ENCODE assay signal across 1 cellular context in genomic region chr20:50146732-50147662, GRCh38.
A peak's percentile ranks its signal among the peaks of the same experiment; 100 is the strongest.
TF ChIP-seq lines count a peak whose summit lies in the region.

No MANE protein-coding gene starts in this region.

TF ChIP-seq in K562, 482 proteins besides CTCF, POLR2A, EP300 and RAD21 (continued from another document and continues in another):
- TF ChIP-seq ZNF592 (IDR thresholded peaks at IDR 0.05), result peak; percentile 93
- peak; percentile 79; the same call in 1 of the 2 replicates for TF ChIP-seq CUX1 (CRISPR knock-in tag; IDR thresholded peaks at IDR 0.05)
- peak; percentile 86; the same call in 1 of the 2 replicates for TF ChIP-seq ZNF589 (CRISPR knock-in tag; IDR thresholded peaks at IDR 0.05; ENCODE audit: low read depth)
- TF ChIP-seq NFYB (IDR thresholded peaks at IDR 0.05; ENCODE audit: extremely low read depth, insufficient read length), result no peak
- TF ChIP-seq MAFK (IDR thresholded peaks at IDR 0.05; ENCODE audit: low read length), result no peak
- peak; percentile 76 for TF ChIP-seq DMBX1 (CRISPR knock-in tag; IDR thresholded peaks at IDR 0.05; ENCODE audit: borderline replicate concordance)
- TF ChIP-seq NUFIP1 (IDR thresholded peaks at IDR 0.05; ENCODE audit: partially characterized antibody), result no peak
- no peak for TF ChIP-seq XRCC5 (IDR thresholded peaks at IDR 0.05; ENCODE audit: low read depth, low read length)
- no peak for TF ChIP-seq NCOR1 (IDR thresholded peaks at IDR 0.05)
- TF ChIP-seq RBM39 (optimal IDR thresholded peaks at IDR 0.05; ENCODE audit: low read depth, low read length), result no peak
- no peak for TF ChIP-seq ETV5 (CRISPR knock-in tag; IDR thresholded peaks at IDR 0.05; ENCODE audit: low read depth)
- TF ChIP-seq TFAP4 (CRISPR knock-in tag; IDR thresholded peaks at IDR 0.05; ENCODE audit: borderline replicate concordance), result peak; percentile 40; the same call in 1 of the 2 replicates
- 0 out of 2 replicates have a peak, but pooled peaks have one; percentile 39 for TF ChIP-seq SUPT5H (IDR thresholded peaks at IDR 0.05)
- TF ChIP-seq NFE2L1 (tag; IDR thresholded peaks at IDR 0.05; ENCODE audit: borderline replicate concordance, low read depth), result no peak
- TF ChIP-seq SOX6 (IDR thresholded peaks at IDR 0.05), result peak; percentile 42; the same call in 1 of the 2 replicates
- no peak for TF ChIP-seq PBX2 (CRISPR knock-in tag; IDR thresholded peaks at IDR 0.05; ENCODE audit: low read depth)
- TF ChIP-seq PBX2 (tag; conservative IDR thresholded peaks at IDR 0.05; ENCODE audit: low read depth), result 0 out of 2 replicates have a peak, but pooled peaks have one; percentile 25
- 0 out of 2 replicates have a peak, but pooled peaks have one; percentile 13 for TF ChIP-seq EGR1 (conservative IDR thresholded peaks at IDR 0.05)
- no peak for TF ChIP-seq ILK (tag; IDR thresholded peaks at IDR 0.05; ENCODE audit: borderline replicate concordance, low read depth)
- no peak for TF ChIP-seq PHB (CRISPR knock-in tag; IDR thresholded peaks at IDR 0.05)
- TF ChIP-seq ZEB2 (IDR thresholded peaks at IDR 0.05), result no peak
- peak; percentile 49; the same call in 1 of the 2 replicates for TF ChIP-seq MGA (IDR thresholded peaks at IDR 0.05)
- TF ChIP-seq MYC (IDR thresholded peaks at IDR 0.05; ENCODE audit: low read depth, low read length), result peak; percentile 54; the same call in 1 of the 2 replicates
- TF ChIP-seq MYC (CRISPR knock-in tag; IDR thresholded peaks at IDR 0.05; ENCODE audit: borderline replicate concordance, low read depth), result no peak
- TF ChIP-seq ZNF395 (CRISPR knock-in tag; IDR thresholded peaks at IDR 0.05), result peak; percentile 89
- TF ChIP-seq PURB (CRISPR knock-in tag; IDR thresholded peaks at IDR 0.05; ENCODE audit: low read depth), result 0 out of 2 replicates have a peak, but pooled peaks have one; percentile 52
- no peak; the same call in 1 of the 2 replicates for TF ChIP-seq SMAD4 (CRISPR knock-in tag; conservative IDR thresholded peaks at IDR 0.05)
- no peak for TF ChIP-seq NELFE (IDR thresholded peaks at IDR 0.05; ENCODE audit: insufficient read depth, insufficient read length)
- no peak for TF ChIP-seq GTF2A2 (tag; IDR thresholded peaks at IDR 0.05)
